Comparison of ENCODE assay signal across 27 cellular contexts in the genomic region with DNA sequence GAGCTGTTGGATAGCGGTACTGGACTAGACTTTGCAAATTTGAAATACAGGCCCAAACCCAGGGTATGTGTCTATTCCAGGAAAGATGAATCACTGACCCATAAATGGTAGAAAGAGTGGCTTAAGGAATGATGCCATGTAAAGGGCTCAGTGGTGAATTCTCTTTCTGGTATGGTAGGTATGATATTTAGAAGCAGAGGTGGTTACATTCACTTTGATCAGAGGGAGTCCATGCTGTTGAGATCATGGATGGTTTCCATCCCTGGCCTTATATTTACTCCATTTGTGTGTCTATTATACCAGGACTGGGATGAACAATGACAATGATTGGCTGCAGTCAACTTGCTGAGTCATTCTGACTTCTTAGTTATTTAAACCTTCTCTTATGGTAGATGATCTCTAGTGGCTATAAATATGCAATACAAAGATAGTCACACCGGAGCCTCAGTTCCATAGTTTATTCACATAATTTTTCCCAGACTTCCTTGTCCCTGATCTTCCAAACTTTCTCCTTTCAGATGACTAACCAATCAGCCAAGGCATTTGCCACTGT.
DNase-seq lines count a peak whose midpoint lies in the region; ATAC-seq and TF ChIP-seq lines count a peak whose summit lies in the region.
"Had no signal": no experiment of that assay in that cellular context is flagged by ENCODE, and none has a peak within 500 bp of the region (broad histone marks: within the 10 kb centered on the region; RNA-seq: fewer than 3 reads in every experiment).

No MANE protein-coding gene starts in this region.

- CTCF ChIA-PET in MCF 10A (lab: Yijun Ruan, JAX): no interaction called here

- intact Hi-C loops in MCF 10A (cut with micrococcal nuclease) (no loop called here), breast epithelium (cut with DNase I; ENCODE audit: low total_unique reads) (no loop called here)
- intact Hi-C loops in activated T-helper 2 cell treated with anti-CD3 and anti-CD28 coated beads, Interferon-gamma antibody, Interleukin-2, Interleukin-4, amounts not matched to agents 10 μg/mL and 5 μg/mL and 100 μg/mL, durations not matched to agents 14 hours and 24 hours and 36 hours (cut with micrococcal nuclease): no loop called here

- BruUV-seq in MCF 10A (replicated peaks; lab: Mats Ljungman, UMichigan): no TSS peak

- POLR2A ChIA-PET in MCF 10A (lab: Yijun Ruan, JAX): no interaction called here
- POLR2A ChIA-PET in naive thymus-derived CD8-positive, alpha-beta T cell (lab: Charles Lee): no interaction called here

- H3K9me3 ChIP-seq in breast epithelium (no peaks in the 10 kb centered on the region), SJSA1 (replicated peaks) (no peaks in the 10 kb centered on the region; the same call in 1 of the 2 replicates)
- H3K9me3 ChIP-seq: SJCRH30, stomach, upper lobe of left lung had no signal

- H3K27me3 Mint-ChIP-seq in MCF 10A (ENCODE audit: insufficient read depth, unreplicated experiment): no peaks in the 10 kb centered on the region
- H3K27me3 Mint-ChIP-seq in naive thymus-derived CD8-positive, alpha-beta T cell: no peaks in the 10 kb centered on the region
- H3K27me3 Mint-ChIP-seq in endothelial cell (ENCODE audit: unreplicated experiment): peaks cover 5% of the 10 kb centered on the region
- H3K27me3 Mint-ChIP-seq in activated T-helper 2 cell treated with anti-CD3 and anti-CD28 coated beads, Interferon-gamma antibody, Interleukin-2, Interleukin-4, amounts not matched to agents 10 μg/mL and 5 μg/mL and 100 μg/mL, durations not matched to agents 14 hours and 24 hours and 36 hours (ENCODE audit: low read depth): no peaks in the 10 kb centered on the region
- H3K27me3 Mint-ChIP-seq: CD4-positive, alpha-beta T cell; effector memory CD8-positive, alpha-beta T cell; T-helper 17 cell had no signal

- no peak for ATAC-seq in naive thymus-derived CD8-positive, alpha-beta T cell
- no peak for ATAC-seq in HG02973 (IDR thresholded peaks at IDR 0.05; ENCODE audit: unreplicated experiment)
- ATAC-seq: effector memory CD8-positive, alpha-beta T cell; T-helper 17 cell had no signal

- H3K9me3 Mint-ChIP-seq in MCF 10A (ENCODE audit: unreplicated experiment): peaks cover 7% of the 10 kb centered on the region
- H3K9me3 Mint-ChIP-seq in naive thymus-derived CD8-positive, alpha-beta T cell: peaks cover 0 to 45% (median 12%) of the 10 kb centered on the region in 9 donors
- peaks cover 4% of the 10 kb centered on the region for H3K9me3 Mint-ChIP-seq in endothelial cell (ENCODE audit: unreplicated experiment)
- H3K9me3 Mint-ChIP-seq in activated T-helper 2 cell treated with anti-CD3 and anti-CD28 coated beads, Interferon-gamma antibody, Interleukin-2, Interleukin-4, amounts not matched to agents 10 μg/mL and 5 μg/mL and 100 μg/mL, durations not matched to agents 14 hours and 24 hours and 36 hours: peaks cover 56% of the 10 kb centered on the region
- H3K9me3 Mint-ChIP-seq: nephron had no signal

- peaks cover 14% of the 10 kb centered on the region for H3K4me1 Mint-ChIP-seq in MCF 10A (ENCODE audit: insufficient read depth, unreplicated experiment)
- H3K4me1 Mint-ChIP-seq in naive thymus-derived CD8-positive, alpha-beta T cell: no peaks in the 10 kb centered on the region
- no peaks in the 10 kb centered on the region for H3K4me1 Mint-ChIP-seq in endothelial cell (ENCODE audit: unreplicated experiment)
- H3K4me1 Mint-ChIP-seq in activated T-helper 2 cell treated with anti-CD3 and anti-CD28 coated beads, Interferon-gamma antibody, Interleukin-2, Interleukin-4, amounts not matched to agents 10 μg/mL and 5 μg/mL and 100 μg/mL, durations not matched to agents 14 hours and 24 hours and 36 hours (ENCODE audit: low read depth): no peaks in the 10 kb centered on the region
- H3K4me1 Mint-ChIP-seq: nephron, T-helper 17 cell had no signal

- no peak for TF ChIP-seq POLR2A in breast epithelium (IDR thresholded peaks at IDR 0.05)

- H3K27ac Mint-ChIP-seq in MCF 10A (ENCODE audit: low read depth, unreplicated experiment): no peak overlapping the region
- no peak overlapping the region for H3K27ac Mint-ChIP-seq in naive thymus-derived CD8-positive, alpha-beta T cell
- H3K27ac Mint-ChIP-seq in endothelial cell (ENCODE audit: unreplicated experiment): no peak overlapping the region
- no peak overlapping the region for H3K27ac Mint-ChIP-seq in activated T-helper 2 cell treated with anti-CD3 and anti-CD28 coated beads, Interferon-gamma antibody, Interleukin-2, Interleukin-4, amounts not matched to agents 10 μg/mL and 5 μg/mL and 100 μg/mL, durations not matched to agents 14 hours and 24 hours and 36 hours
- H3K27ac Mint-ChIP-seq: CD4-positive, alpha-beta T cell; effector memory CD8-positive, alpha-beta T cell; nephron; T-helper 17 cell had no signal

- H3K4me1 ChIP-seq in breast epithelium (no peaks in the 10 kb centered on the region), SJSA1 (replicated peaks) (peaks cover 25% of the 10 kb centered on the region)
- H3K4me1 ChIP-seq: SJCRH30, stomach, upper lobe of left lung had no signal

- no peak overlapping the region for H3K27ac ChIP-seq in breast epithelium
- peak overlapping the region; percentile 95 for H3K27ac ChIP-seq in SJSA1
- H3K27ac ChIP-seq: SJCRH30, skin epidermis, stomach, upper lobe of left lung, WERI-Rb-1 had no signal

- H3K27me3 ChIP-seq in breast epithelium: no peaks in the 10 kb centered on the region
- no peaks in the 10 kb centered on the region for H3K27me3 ChIP-seq in SJSA1 (replicated peaks)
- H3K27me3 ChIP-seq: SJCRH30, stomach, upper lobe of left lung had no signal

- H3K36me3 Mint-ChIP-seq in MCF 10A (ENCODE audit: insufficient read depth, unreplicated experiment): no peaks in the 10 kb centered on the region
- peaks cover 0 to 5% (median 0%) of the 10 kb centered on the region in 3 donors for H3K36me3 Mint-ChIP-seq in naive thymus-derived CD8-positive, alpha-beta T cell
- no peaks in the 10 kb centered on the region for H3K36me3 Mint-ChIP-seq in endothelial cell (ENCODE audit: low read depth, unreplicated experiment)
- H3K36me3 Mint-ChIP-seq in activated T-helper 2 cell treated with anti-CD3 and anti-CD28 coated beads, Interferon-gamma antibody, Interleukin-2, Interleukin-4, amounts not matched to agents 10 μg/mL and 5 μg/mL and 100 μg/mL, durations not matched to agents 14 hours and 24 hours and 36 hours (ENCODE audit: low read depth): no peaks in the 10 kb centered on the region

- H3K4me3 ChIP-seq in breast epithelium (no peak overlapping the region), SJSA1 (no peak overlapping the region), fibroblast of pulmonary artery (replicated peaks; ENCODE audit: low read depth, low read length) (no peak overlapping the region)
- H3K4me3 ChIP-seq: SJCRH30, skin epidermis, stomach, upper lobe of left lung had no signal

- no peak for TF ChIP-seq CTCF in MCF 10A (IDR thresholded peaks at IDR 0.05; ENCODE audit: unreplicated experiment)
- no peak for TF ChIP-seq CTCF in breast epithelium (IDR thresholded peaks at IDR 0.05)
- TF ChIP-seq CTCF in fibroblast of pulmonary artery (IDR thresholded peaks at IDR 0.05; ENCODE audit: low read length, missing control alignments): no peak
- TF ChIP-seq CTCF in endothelial cell (IDR thresholded peaks at IDR 0.05; ENCODE audit: unreplicated experiment): no peak

- H3K4me3 Mint-ChIP-seq in MCF 10A (ENCODE audit: unreplicated experiment): no peak overlapping the region
- H3K4me3 Mint-ChIP-seq in naive thymus-derived CD8-positive, alpha-beta T cell: no peak overlapping the region
- H3K4me3 Mint-ChIP-seq in endothelial cell (ENCODE audit: unreplicated experiment): no peak overlapping the region
- no peak overlapping the region for H3K4me3 Mint-ChIP-seq in activated T-helper 2 cell treated with anti-CD3 and anti-CD28 coated beads, Interferon-gamma antibody, Interleukin-2, Interleukin-4, amounts not matched to agents 10 μg/mL and 5 μg/mL and 100 μg/mL, durations not matched to agents 14 hours and 24 hours and 36 hours (ENCODE audit: low read depth)
- H3K4me3 Mint-ChIP-seq: CD4-positive, alpha-beta T cell; effector memory CD8-positive, alpha-beta T cell; nephron; T-helper 17 cell had no signal

- DNase-seq in MCF 10A (ENCODE audit: unreplicated experiment) (peak; percentile 3), breast epithelium (ENCODE audit: low spot score in 2 of 2) (no peak), SJSA1 (ENCODE audit: low read depth in 1 of 2, low spot score in 2 of 2) (peak; percentile 75 to 94), fibroblast of pulmonary artery (ENCODE audit: low read depth) (peak; percentile 30), endothelial cell (ENCODE audit: low spot score) (no peak)
- DNase-seq in naive thymus-derived CD8-positive, alpha-beta T cell: no peak
- no peak for DNase-seq in activated T-helper 2 cell treated with anti-CD3 and anti-CD28 coated beads, Interferon-gamma antibody, Interleukin-2, Interleukin-4, amounts not matched to agents 10 μg/mL and 5 μg/mL and 100 μg/mL, durations not matched to agents 14 hours and 24 hours and 36 hours (ENCODE audit: low spot score)
- DNase-seq: 8988T; activated CD4-positive, alpha-beta T cell treated with anti-CD3 and anti-CD28 coated beads, Interleukin-2, amount 50 U/mL, for 48 hours; activated naive CD4-positive, alpha-beta T cell treated with Interleukin-2 at 50 U/mL for 16 hours; activated T-cell treated with anti-CD3 and anti-CD28 coated beads for 4 hours; CD4-positive, alpha-beta T cell; DMS153; effector memory CD8-positive, alpha-beta T cell; foreskin fibroblast; hippocampal formation; Kasumi-1; NCI-H526; SJCRH30; stimulated activated CD4-positive, alpha-beta T cell treated with anti-CD3 and anti-CD28 coated beads, Interleukin-4, amount 100 ng/mL, for 24 hours; stomach; T-helper 17 cell; upper lobe of left lung; WERI-Rb-1 had no signal

- H3K36me3 ChIP-seq in breast epithelium (no peaks in the 10 kb centered on the region), SJSA1 (no peaks in the 10 kb centered on the region)
- H3K36me3 ChIP-seq: SJCRH30, stomach, upper lobe of left lung, WERI-Rb-1 had no signal

Comparison
In these comparisons a context has a peak if more than half of its experiments do, and no peak if none do; other contexts are left out.
1. DNase-seq: peak in MCF 10A (single experiment), SJSA1 (2 of 2) and fibroblast of pulmonary artery (single experiment); none in breast epithelium (0 of 2), naive thymus-derived CD8-positive, alpha-beta T cell (0 of 10), endothelial cell (single experiment) and activated T-helper 2 cell treated with anti-CD3 and anti-CD28 coated beads, Interferon-gamma antibody, Interleukin-2, Interleukin-4, amounts not matched to agents 10 μg/mL and 5 μg/mL and 100 μg/mL, durations not matched to agents 14 hours and 24 hours and 36 hours (single experiment).